In genomic region chr16:70440112-70440692, GRCh38 we compare ENCODE assay signal across 1 cellular context.
TF ChIP-seq lines count a peak whose summit lies in the region.
"Not testable (repeated sequence)": the region's sequence is repeated elsewhere in the genome, so short reads cannot be mapped to it uniquely, and the experiment has no call there.

No MANE protein-coding gene starts in this region.

TF ChIP-seq in K562, 482 proteins besides CTCF, POLR2A, EP300 and RAD21:
- peak; percentile 52 for TF ChIP-seq ATF3 (IDR thresholded peaks at IDR 0.05)
- not testable (repeated sequence) for TF ChIP-seq ATF3 (CRISPR knock-in tag; conservative IDR thresholded peaks at IDR 0.05)
